In the genomic region with DNA sequence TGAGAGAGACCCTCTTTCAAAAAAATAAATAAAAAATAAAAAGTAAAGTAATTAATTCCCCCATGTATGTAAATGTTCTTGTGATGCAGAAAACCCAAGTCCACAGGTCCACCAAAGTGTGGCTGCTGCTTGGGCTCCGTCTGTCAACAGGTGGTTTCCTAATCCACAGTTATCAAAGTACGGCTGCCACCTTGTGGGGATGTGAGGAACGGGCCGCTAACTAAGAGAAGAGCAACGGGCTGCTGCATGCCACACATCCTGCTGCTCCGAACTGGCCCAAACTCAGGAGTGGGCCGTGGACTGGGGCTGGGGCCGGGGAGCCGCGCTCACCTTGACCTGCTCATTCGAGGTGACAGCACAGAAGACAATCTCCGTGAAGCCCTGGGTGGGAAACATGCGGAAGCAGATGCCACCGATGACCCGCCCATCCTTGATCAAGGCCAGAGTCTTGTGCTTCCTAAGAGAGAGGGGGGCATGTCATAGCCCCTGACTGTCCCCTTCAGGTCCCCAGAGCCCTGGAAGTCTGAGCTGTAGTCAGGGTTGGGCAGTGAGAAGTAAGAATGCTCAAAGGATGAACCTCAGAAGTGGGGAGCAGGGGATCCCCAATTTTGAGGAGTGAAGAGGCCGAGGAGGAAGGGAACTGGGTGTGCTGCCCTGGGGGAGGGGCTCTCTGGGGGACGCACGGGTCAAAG, we compare ENCODE assay signal across 8 cellular contexts. TPM values are rescaled to one million over a fixed set of nuclear protein-coding genes. Genes with fewer than 3 reads are reported as not detected.
DNase-seq lines count a peak whose midpoint lies in the region; TF ChIP-seq lines count a peak whose summit lies in the region.

No MANE protein-coding gene starts in this region.

- no peak overlapping the region for H3K4me3 Mint-ChIP-seq in HFFc6

- H3K4me1 ChIP-seq in liver (ENCODE audit: control insufficient read depth in 4 of 4, insufficient read depth in 4 of 4, low read length in 3 of 4), result peaks cover 7 to 30% (median 22%) of the 10 kb centered on the region in 4 donors

- H3K4me3 ChIP-seq in choroid plexus epithelial cell (ENCODE audit: low read depth, low read length) (no peak overlapping the region), liver (ENCODE audit: low read depth in 1 of 3, low read length in 3 of 3) (no peak overlapping the region)

- H3K27me3 ChIP-seq in liver (ENCODE audit: control insufficient read depth in 4 of 4, insufficient read depth in 4 of 4, low read length in 3 of 4), result no peaks in the 10 kb centered on the region

- no peak overlapping the region for H3K27ac ChIP-seq in liver (ENCODE audit: low read depth in 1 of 2, low read length in 2 of 2)

- peaks cover 40% of the 10 kb centered on the region for H3K4me1 Mint-ChIP-seq in HFFc6 (ENCODE audit: low read depth)

- peaks cover 5% of the 10 kb centered on the region for H3K27me3 Mint-ChIP-seq in HFFc6 (ENCODE audit: insufficient read depth)

- H3K27ac Mint-ChIP-seq in HFFc6, result no peak overlapping the region

- peak; percentile 89 to 93 for TF ChIP-seq RAD21 in liver (IDR thresholded peaks at IDR 0.05)

- DNase-seq in Ammon's horn (ENCODE audit: low spot score) (peak; percentile 89), HFFc6 (peak; percentile 65), NCI-H69 (lab: John Stamatoyannopoulos, UW) (peak; percentile 84), choroid plexus epithelial cell (ENCODE audit: low read depth) (peak; percentile 91), GF-D8 (lab: John Stamatoyannopoulos, UW) (no peak)
- peak; percentile 87 for DNase-seq in activated CD4-positive, alpha-beta T cell treated with anti-CD3 and anti-CD28 coated beads for 48 hours
- DNase-seq in stimulated activated CD4-positive, alpha-beta T cell treated with anti-CD3 and anti-CD28 coated beads, TNF-alpha, amount 100 ng/mL, for 24 hours (ENCODE audit: low read depth in 3 of 3), result peak; percentile 57 to 79 (median 72)

- no peaks in the 10 kb centered on the region for H3K9me3 Mint-ChIP-seq in HFFc6

- H3K36me3 ChIP-seq in liver (ENCODE audit: control insufficient read depth in 4 of 4, insufficient read depth in 3 of 4, low read depth in 1 of 4, low read length in 3 of 4), result peaks cover 0 to 13% (median 7%) of the 10 kb centered on the region in 4 donors

- H3K9ac ChIP-seq in liver (ENCODE audit: low read depth in 1 of 2, low read length in 2 of 2), result no peak overlapping the region

- peaks cover 9% of the 10 kb centered on the region for H3K36me3 Mint-ChIP-seq in HFFc6 (ENCODE audit: low read depth)

- 33% methylated on average over 18 of the region's 18 CpGs for WGBS in liver

- no peaks in the 10 kb centered on the region for H3K9me3 ChIP-seq in liver (ENCODE audit: control insufficient read depth in 4 of 4, low read length in 3 of 4)

- TF ChIP-seq CTCF in HFFc6 (IDR thresholded peaks at IDR 0.05) (peak; percentile 88), choroid plexus epithelial cell (conservative IDR thresholded peaks at IDR 0.05; ENCODE audit: low read depth, low read length) (peak; percentile 87), liver (IDR thresholded peaks at IDR 0.05; ENCODE audit: low read depth, low read length, missing input control) (peak; percentile 93)

TF ChIP-seq in liver, 16 proteins besides CTCF, POLR2A, EP300 and RAD21:
- TF ChIP-seq, protein P1, sequence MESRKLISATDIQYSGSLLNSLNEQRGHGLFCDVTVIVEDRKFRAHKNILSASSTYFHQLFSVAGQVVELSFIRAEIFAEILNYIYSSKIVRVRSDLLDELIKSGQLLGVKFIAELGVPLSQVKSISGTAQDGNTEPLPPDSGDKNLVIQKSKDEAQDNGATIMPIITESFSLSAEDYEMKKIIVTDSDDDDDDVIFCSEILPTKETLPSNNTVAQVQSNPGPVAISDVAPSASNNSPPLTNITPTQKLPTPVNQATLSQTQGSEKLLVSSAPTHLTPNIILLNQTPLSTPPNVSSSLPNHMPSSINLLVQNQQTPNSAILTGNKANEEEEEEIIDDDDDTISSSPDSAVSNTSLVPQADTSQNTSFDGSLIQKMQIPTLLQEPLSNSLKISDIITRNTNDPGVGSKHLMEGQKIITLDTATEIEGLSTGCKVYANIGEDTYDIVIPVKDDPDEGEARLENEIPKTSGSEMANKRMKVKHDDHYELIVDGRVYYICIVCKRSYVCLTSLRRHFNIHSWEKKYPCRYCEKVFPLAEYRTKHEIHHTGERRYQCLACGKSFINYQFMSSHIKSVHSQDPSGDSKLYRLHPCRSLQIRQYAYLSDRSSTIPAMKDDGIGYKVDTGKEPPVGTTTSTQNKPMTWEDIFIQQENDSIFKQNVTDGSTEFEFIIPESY (IDR thresholded peaks at IDR 0.05), result no peak
- TF ChIP-seq HNF4G (IDR thresholded peaks at IDR 0.05), result no peak
- TF ChIP-seq HNF4A (conservative IDR thresholded peaks at IDR 0.05), result peak; percentile 62 to 69
- TF ChIP-seq, protein P2, sequence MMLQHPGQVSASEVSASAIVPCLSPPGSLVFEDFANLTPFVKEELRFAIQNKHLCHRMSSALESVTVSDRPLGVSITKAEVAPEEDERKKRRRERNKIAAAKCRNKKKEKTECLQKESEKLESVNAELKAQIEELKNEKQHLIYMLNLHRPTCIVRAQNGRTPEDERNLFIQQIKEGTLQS (IDR thresholded peaks at IDR 0.05), result no peak
- TF ChIP-seq, protein P3, sequence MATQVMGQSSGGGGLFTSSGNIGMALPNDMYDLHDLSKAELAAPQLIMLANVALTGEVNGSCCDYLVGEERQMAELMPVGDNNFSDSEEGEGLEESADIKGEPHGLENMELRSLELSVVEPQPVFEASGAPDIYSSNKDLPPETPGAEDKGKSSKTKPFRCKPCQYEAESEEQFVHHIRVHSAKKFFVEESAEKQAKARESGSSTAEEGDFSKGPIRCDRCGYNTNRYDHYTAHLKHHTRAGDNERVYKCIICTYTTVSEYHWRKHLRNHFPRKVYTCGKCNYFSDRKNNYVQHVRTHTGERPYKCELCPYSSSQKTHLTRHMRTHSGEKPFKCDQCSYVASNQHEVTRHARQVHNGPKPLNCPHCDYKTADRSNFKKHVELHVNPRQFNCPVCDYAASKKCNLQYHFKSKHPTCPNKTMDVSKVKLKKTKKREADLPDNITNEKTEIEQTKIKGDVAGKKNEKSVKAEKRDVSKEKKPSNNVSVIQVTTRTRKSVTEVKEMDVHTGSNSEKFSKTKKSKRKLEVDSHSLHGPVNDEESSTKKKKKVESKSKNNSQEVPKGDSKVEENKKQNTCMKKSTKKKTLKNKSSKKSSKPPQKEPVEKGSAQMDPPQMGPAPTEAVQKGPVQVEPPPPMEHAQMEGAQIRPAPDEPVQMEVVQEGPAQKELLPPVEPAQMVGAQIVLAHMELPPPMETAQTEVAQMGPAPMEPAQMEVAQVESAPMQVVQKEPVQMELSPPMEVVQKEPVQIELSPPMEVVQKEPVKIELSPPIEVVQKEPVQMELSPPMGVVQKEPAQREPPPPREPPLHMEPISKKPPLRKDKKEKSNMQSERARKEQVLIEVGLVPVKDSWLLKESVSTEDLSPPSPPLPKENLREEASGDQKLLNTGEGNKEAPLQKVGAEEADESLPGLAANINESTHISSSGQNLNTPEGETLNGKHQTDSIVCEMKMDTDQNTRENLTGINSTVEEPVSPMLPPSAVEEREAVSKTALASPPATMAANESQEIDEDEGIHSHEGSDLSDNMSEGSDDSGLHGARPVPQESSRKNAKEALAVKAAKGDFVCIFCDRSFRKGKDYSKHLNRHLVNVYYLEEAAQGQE (IDR thresholded peaks at IDR 0.05), result no peak
- TF ChIP-seq GABPA (IDR thresholded peaks at IDR 0.05 in 1 of 2, conservative IDR thresholded peaks at IDR 0.05 in 1 of 2), result no peak
- TF ChIP-seq EGR1 (IDR thresholded peaks at IDR 0.05; ENCODE audit: low read depth in 2 of 2), result no peak
- no peak for TF ChIP-seq TAF1 (conservative IDR thresholded peaks at IDR 0.05)
- peak; percentile 9 for TF ChIP-seq SP1 (IDR thresholded peaks at IDR 0.05)
- no peak for TF ChIP-seq NR2F2 (IDR thresholded peaks at IDR 0.05)
- TF ChIP-seq JUND (IDR thresholded peaks at IDR 0.05), result no peak
- no peak for TF ChIP-seq RXRA (IDR thresholded peaks at IDR 0.05)
- no peak for TF ChIP-seq YY1 (IDR thresholded peaks at IDR 0.05)
- peak; percentile 18 for TF ChIP-seq FOXA1 (IDR thresholded peaks at IDR 0.05)
- peak; percentile 49 for TF ChIP-seq FOXA2 (IDR thresholded peaks at IDR 0.05)
- TF ChIP-seq, protein P4, sequence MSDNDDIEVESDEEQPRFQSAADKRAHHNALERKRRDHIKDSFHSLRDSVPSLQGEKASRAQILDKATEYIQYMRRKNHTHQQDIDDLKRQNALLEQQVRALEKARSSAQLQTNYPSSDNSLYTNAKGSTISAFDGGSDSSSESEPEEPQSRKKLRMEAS (IDR thresholded peaks at IDR 0.05), result no peak

RNA-seq across cellular contexts. Expression of a gene that starts 4.3 kb away (rescaled TPM):
- 10 to 100 TPM; 21.5 to 36.2 (median 25.3) TPM for total RNA-seq in HFFc6 (2021; fragmentation: NEBNext Ultra II Directional; extraction: Animal tissue kit (Norgen Biotek cat#: 25700))
- total RNA-seq in liver, result 10 to 100 TPM in 1 of 2 donors, 1 to 10 TPM in 1; 5.1 to 14.4 TPM
- polyA plus RNA-seq in liver, result 10 to 100 TPM in 1 of 2 donors, 1 to 10 TPM in 1; 7.4 to 11.7 TPM

RNA-seq across cellular contexts. Expression of a gene that starts 4.3 kb away (rescaled TPM):
- 1 to 10 TPM; 4.0 to 5.3 (median 4.2) TPM for total RNA-seq in HFFc6 (2021; fragmentation: NEBNext Ultra II Directional; extraction: Animal tissue kit (Norgen Biotek cat#: 25700))
- 10 to 100 TPM in 1 of 2 donors, 1 to 10 TPM in 1; 4.0 to 20.2 TPM for total RNA-seq in liver
- polyA plus RNA-seq in liver, result 10 to 100 TPM in 1 of 2 donors, 1 to 10 TPM in 1; 4.3 to 21.9 TPM

RNA-seq across cellular contexts. Expression of a gene that starts 5.8 kb away (rescaled TPM):
- total RNA-seq in HFFc6 (2021; fragmentation: NEBNext Ultra II Directional; extraction: Animal tissue kit (Norgen Biotek cat#: 25700)), result not detected
- under 1 TPM; 0.17 to 0.42 TPM for total RNA-seq in liver
- polyA plus RNA-seq in liver, result 1 to 10 TPM in 1 of 2 donors, under 1 TPM in 1; 0.69 to 4.0 TPM

RNA-seq across cellular contexts. Expression of a gene that starts 18.6 kb away (rescaled TPM):
- total RNA-seq in HFFc6 (2021; fragmentation: NEBNext Ultra II Directional; extraction: Animal tissue kit (Norgen Biotek cat#: 25700)), result not detected
- total RNA-seq in liver, result under 1 TPM in 1 of 2 donors, not detected in 1; 0.19 TPM
- under 1 TPM; 0.03 to 0.06 TPM for polyA plus RNA-seq in liver

RNA-seq across cellular contexts. Expression of a gene that starts 37.9 kb away (rescaled TPM):
- total RNA-seq in HFFc6 (2021; fragmentation: NEBNext Ultra II Directional; extraction: Animal tissue kit (Norgen Biotek cat#: 25700)), result 100 to 1,000 TPM; 184 to 204 (median 193) TPM
- total RNA-seq in liver, result 10 to 100 TPM; 53.7 to 60.0 TPM
- polyA plus RNA-seq in liver, result 100 to 1,000 TPM in 1 of 2 donors, 10 to 100 TPM in 1; 53.5 to 107 TPM
